In genomic region chr10:84328303-84329093, GRCh38 we compare ENCODE assay signal across 8 cellular contexts. TPM values are rescaled to one million over a fixed set of nuclear protein-coding genes. Genes with fewer than 3 reads are reported as not detected.
DNase-seq lines count a peak whose midpoint lies in the region; ATAC-seq and TF ChIP-seq lines count a peak whose summit lies in the region.

A gene with protein sequence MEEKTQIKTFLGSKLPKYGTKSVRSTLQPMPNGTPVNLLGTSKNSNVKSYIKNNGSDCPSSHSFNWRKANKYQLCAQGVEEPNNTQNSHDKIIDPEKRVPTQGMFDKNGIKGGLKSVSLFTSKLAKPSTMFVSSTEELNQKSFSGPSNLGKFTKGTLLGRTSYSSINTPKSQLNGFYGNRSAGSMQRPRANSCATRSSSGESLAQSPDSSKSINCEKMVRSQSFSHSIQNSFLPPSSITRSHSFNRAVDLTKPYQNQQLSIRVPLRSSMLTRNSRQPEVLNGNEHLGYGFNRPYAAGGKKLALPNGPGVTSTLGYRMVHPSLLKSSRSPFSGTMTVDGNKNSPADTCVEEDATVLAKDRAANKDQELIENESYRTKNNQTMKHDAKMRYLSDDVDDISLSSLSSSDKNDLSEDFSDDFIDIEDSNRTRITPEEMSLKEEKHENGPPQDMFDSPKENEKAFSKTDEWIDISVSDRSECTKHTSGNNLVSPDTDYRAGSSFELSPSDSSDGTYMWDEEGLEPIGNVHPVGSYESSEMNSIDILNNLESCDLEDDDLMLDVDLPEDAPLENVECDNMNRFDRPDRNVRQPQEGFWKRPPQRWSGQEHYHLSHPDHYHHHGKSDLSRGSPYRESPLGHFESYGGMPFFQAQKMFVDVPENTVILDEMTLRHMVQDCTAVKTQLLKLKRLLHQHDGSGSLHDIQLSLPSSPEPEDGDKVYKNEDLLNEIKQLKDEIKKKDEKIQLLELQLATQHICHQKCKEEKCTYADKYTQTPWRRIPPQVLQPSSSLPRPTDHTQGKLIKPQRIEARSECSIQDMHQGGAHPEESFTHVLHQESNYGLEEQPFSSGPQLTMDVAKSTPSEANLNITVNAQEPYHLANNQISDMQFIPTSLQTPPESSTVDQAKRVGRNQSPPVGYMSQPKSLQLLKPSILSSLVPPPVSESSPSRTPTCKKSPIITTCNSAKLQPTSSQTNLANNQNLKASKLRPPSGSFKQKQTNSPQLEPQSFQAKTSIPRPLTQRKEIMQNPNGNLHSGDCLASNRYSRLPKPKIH (plus strand): TSS chr10:84328589. CDS start chr10:84371053, 42,464 bp downstream.

- no peak within 1 kb of the TSS for H3K27ac ChIP-seq in SK-N-MC
- H3K27ac ChIP-seq in gastroesophageal sphincter = peak within 1 kb of the TSS; percentile 82 to 100 (median 94)

- H3K4me1 ChIP-seq in gastroesophageal sphincter = peaks cover 2 to 38% (median 10%) of the 10 kb centered on the region in 3 donors

- peak within 1 kb of the TSS; percentile 96 for H3K4me3 Mint-ChIP-seq in activated naive CD4-positive, alpha-beta T cell treated with anti-CD3 and anti-CD28 coated beads, Interleukin-2, amount 10 ng/mL, durations not matched to agents 7 days and 5 days

- ATAC-seq in gastroesophageal sphincter = peak; percentile 97

- no peaks in the 10 kb centered on the region for H3K27me3 ChIP-seq in gastroesophageal sphincter

- TF ChIP-seq EP300 in gastroesophageal sphincter (IDR thresholded peaks at IDR 0.05) = no peak

- 0% methylated on average over 8 of the region's 105 CpGs; no CpG with 5 or more reads in 1 of the 2 donors for whole genome bisulfite sequencing in gastroesophageal sphincter (ENCODE audit: low coverage in 1 of 2), 2 donors

- TF ChIP-seq POLR2A in gastroesophageal sphincter (IDR thresholded peaks at IDR 0.05) = peak; percentile 85 to 90

- H3K36me3 ChIP-seq in SK-N-MC (ENCODE audit: insufficient read depth, low read length) (no peaks in the 10 kb centered on the region), gastroesophageal sphincter (no peaks in the 10 kb centered on the region)

- TF ChIP-seq CTCF in LNCaP clone FGC (IDR thresholded peaks at IDR 0.05; ENCODE audit: control insufficient read depth, extremely low read depth, insufficient read depth) (peak; percentile 18), gastroesophageal sphincter (IDR thresholded peaks at IDR 0.05) (peak in 3 of 4 experiments; percentile 12 to 25 (median 16))

- peaks cover 32% of the 10 kb centered on the region for H3K4me1 Mint-ChIP-seq in activated naive CD4-positive, alpha-beta T cell treated with anti-CD3 and anti-CD28 coated beads, Interleukin-2, amount 10 ng/mL, durations not matched to agents 7 days and 5 days

- peaks cover 9% of the 10 kb centered on the region for H3K36me3 Mint-ChIP-seq in activated naive CD4-positive, alpha-beta T cell treated with anti-CD3 and anti-CD28 coated beads, Interleukin-2, amount 10 ng/mL, durations not matched to agents 7 days and 5 days

- H3K27me3 Mint-ChIP-seq in activated naive CD4-positive, alpha-beta T cell treated with anti-CD3 and anti-CD28 coated beads, Interleukin-2, amount 10 ng/mL, durations not matched to agents 7 days and 5 days = peaks cover 16% of the 10 kb centered on the region

- H3K9ac ChIP-seq in SK-N-MC (ENCODE audit: insufficient read length) = peak within 1 kb of the TSS; percentile 76

- H3K4me3 ChIP-seq in LNCaP clone FGC (ENCODE audit: low read depth, low read length) (peak within 1 kb of the TSS; percentile 54), SK-N-MC (peak within 1 kb of the TSS; percentile 79), gastroesophageal sphincter (peak within 1 kb of the TSS; percentile 66 to 99)

- H3K27ac Mint-ChIP-seq in activated naive CD4-positive, alpha-beta T cell treated with anti-CD3 and anti-CD28 coated beads, Interleukin-2, amount 10 ng/mL, durations not matched to agents 7 days and 5 days = peak within 1 kb of the TSS; percentile 99

- DNase-seq in GM03348 (ENCODE audit: low spot score) = peak; percentile 100
- peak; percentile 93 for DNase-seq in H4 (ENCODE audit: low spot score)
- peak; percentile 66 for DNase-seq in LNCaP clone FGC (ENCODE audit: low read depth)
- no peak for DNase-seq in SK-N-MC (ENCODE audit: low read depth, low spot score)
- peak; percentile 94 for DNase-seq in activated naive CD4-positive, alpha-beta T cell treated with anti-CD3 and anti-CD28 coated beads, Interleukin-2, amount 10 ng/mL, durations not matched to agents 7 days and 5 days
- DNase-seq in nucleus accumbens (lab: John Stamatoyannopoulos, UW) = peak in 55 of 56 donors; percentile 57 to 98 (median 90)
- DNase-seq in superior temporal gyrus (ENCODE audit: extremely low spot score) = peak; percentile 83

- H3K9me3 ChIP-seq in SK-N-MC (ENCODE audit: low read depth, low read length) (no peaks in the 10 kb centered on the region), gastroesophageal sphincter (no peaks in the 10 kb centered on the region)

- CTCF ChIA-PET in activated naive CD4-positive, alpha-beta T cell treated with anti-CD3 and anti-CD28 coated beads, Interleukin-2, amount 10 ng/mL, durations not matched to agents 7 days and 5 days (lab: Charles Lee) = interaction anchor here (0.9 to 3.5 kb wide), 8 partner anchors 8 to 209 kb away, joined by 3 to 14 read pairs (median 3); no protein-coding TSS in a partner anchor

- H3K9me3 Mint-ChIP-seq in activated naive CD4-positive, alpha-beta T cell treated with anti-CD3 and anti-CD28 coated beads, Interleukin-2, amount 10 ng/mL, durations not matched to agents 7 days and 5 days = no peaks in the 10 kb centered on the region

RNA-seq across cellular contexts. Expression of the gene that starts here (rescaled TPM):
- total RNA-seq in H4 (2014; rRNA removed; shearing (Covaris generic)) = 8.2 and 16.1 TPM in 2 replicates
- 10 to 100 TPM; 64.5 to 93.5 (median 83.3) TPM for total RNA-seq in gastroesophageal sphincter
